In the genomic region with DNA sequence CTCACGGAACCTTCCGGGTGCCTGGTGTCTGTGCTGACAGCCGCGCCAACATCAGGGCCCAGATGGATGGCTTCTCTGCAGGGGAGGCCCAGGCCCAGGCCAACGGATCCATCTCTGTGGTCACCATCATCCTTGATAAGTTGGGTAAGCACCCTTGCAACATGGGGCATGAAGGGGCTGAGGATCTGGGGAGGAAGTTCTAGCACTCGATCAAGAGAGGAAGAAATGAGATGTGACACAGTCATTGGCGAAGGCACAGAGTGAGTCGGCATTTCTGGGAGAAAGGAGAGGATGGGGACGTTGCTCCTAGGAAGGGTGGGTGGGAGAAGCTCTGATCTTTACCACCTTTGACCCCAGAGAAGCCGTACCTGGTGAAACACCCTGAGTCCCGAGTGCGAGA, we compare ENCODE assay signal across 18 cellular contexts. TPM values are rescaled to one million over a fixed set of nuclear protein-coding genes. Genes with fewer than 3 reads are reported as not detected.
"Had no signal": no experiment of that assay in that cellular context is flagged by ENCODE, and none has a peak within 500 bp of the region (broad histone marks: within the 10 kb centered on the region; RNA-seq: fewer than 3 reads in every experiment).

No MANE protein-coding gene starts in this region.

- H3K4me3 ChIP-seq: gastroesophageal sphincter, lower lobe of right lung, pancreas, thoracic aorta, upper lobe of right lung had no signal

- H3K4me3 Mint-ChIP-seq: activated CD4-positive, alpha-beta memory T cell treated with anti-CD3 and anti-CD28 coated beads, Interleukin-2, amount 10 ng/mL, durations not matched to agents 7 days and 5 days had no signal

- DNase-seq: activated CD4-positive, alpha-beta memory T cell treated with anti-CD3 and anti-CD28 coated beads, Interleukin-2, amount 10 ng/mL, durations not matched to agents 7 days and 5 days; activated effector memory CD4-positive, alpha-beta T cell treated with anti-CD3 and anti-CD28 coated beads, Interleukin-2, amount 50 U/mL, for 16 hours; activated T-cell treated with anti-CD3 and anti-CD28 coated beads, Interleukin-2, amount 50 U/mL, for 48 hours; anterior cingulate cortex; brain microvascular endothelial cell; cerebellar nuclear complex; dermis blood vessel endothelial cell; left colon; lower lobe of right lung; stimulated activated CD4-positive, alpha-beta T cell treated with anti-CD3 and anti-CD28 coated beads, Interleukin-12 subunit alpha, Interleukin-12 subunit beta, amount 100 ng/mL, for 4 hours; stimulated activated CD4-positive, alpha-beta T cell treated with anti-CD3 and anti-CD28 coated beads, Interleukin-2, amount 100 ng/mL, for 24 hours; T-helper 9 cell; upper lobe of right lung had no signal

- H3K27ac ChIP-seq: brain microvascular endothelial cell, gastroesophageal sphincter, lower lobe of right lung, pancreas, thoracic aorta, upper lobe of right lung, VCaP had no signal

- H3K9me3 Mint-ChIP-seq: activated CD4-positive, alpha-beta memory T cell treated with anti-CD3 and anti-CD28 coated beads, Interleukin-2, amount 10 ng/mL, durations not matched to agents 7 days and 5 days had no signal

- H3K9me3 ChIP-seq: lower lobe of right lung, pancreas, thoracic aorta, upper lobe of right lung had no signal

- H3K36me3 Mint-ChIP-seq: activated naive CD8-positive, alpha-beta T cell had no signal

- H3K27me3 Mint-ChIP-seq: activated naive CD8-positive, alpha-beta T cell had no signal

- H3K27ac Mint-ChIP-seq: activated CD4-positive, alpha-beta memory T cell treated with anti-CD3 and anti-CD28 coated beads, Interleukin-2, amount 10 ng/mL, durations not matched to agents 7 days and 5 days; activated naive CD8-positive, alpha-beta T cell had no signal

- ATAC-seq: gastroesophageal sphincter, left colon, lower lobe of right lung, pancreas, upper lobe of right lung had no signal

RNA-seq across cellular contexts. Expression of a gene that starts 4.4 kb away (rescaled TPM):
- polyA plus RNA-seq: pancreas had no signal
